ENCODE assay signal across 1 cellular context in genomic region chr15:31042731-31043130, GRCh38.
TF ChIP-seq lines count a peak whose summit lies in the region.

No MANE protein-coding gene starts in this region.

TF ChIP-seq in IMR-90, 13 proteins besides CTCF, POLR2A, EP300 and RAD21:
- TF ChIP-seq MAZ (IDR thresholded peaks at IDR 0.05; ENCODE audit: borderline replicate concordance, low read depth, low read length): no peak
- TF ChIP-seq RFX5 (IDR thresholded peaks at IDR 0.05; ENCODE audit: low read depth, low read length): no peak
- TF ChIP-seq FOS (IDR thresholded peaks at IDR 0.05; ENCODE audit: low read depth, low read length): no peak
- TF ChIP-seq MAFK (IDR thresholded peaks at IDR 0.05; ENCODE audit: low read depth, low read length): no peak
- TF ChIP-seq NFE2L2 (IDR thresholded peaks at IDR 0.05; ENCODE audit: low read depth, low read length): no peak
- TF ChIP-seq MXI1 (IDR thresholded peaks at IDR 0.05; ENCODE audit: borderline replicate concordance, low read depth, low read length): no peak
- TF ChIP-seq BHLHE40 (IDR thresholded peaks at IDR 0.05; ENCODE audit: low read depth, low read length): no peak
- TF ChIP-seq CHD1 (IDR thresholded peaks at IDR 0.05; ENCODE audit: low read depth, low read length): no peak
- TF ChIP-seq RCOR1 (IDR thresholded peaks at IDR 0.05; ENCODE audit: insufficient replicate concordance, low read length): no peak
- TF ChIP-seq, protein P1, sequence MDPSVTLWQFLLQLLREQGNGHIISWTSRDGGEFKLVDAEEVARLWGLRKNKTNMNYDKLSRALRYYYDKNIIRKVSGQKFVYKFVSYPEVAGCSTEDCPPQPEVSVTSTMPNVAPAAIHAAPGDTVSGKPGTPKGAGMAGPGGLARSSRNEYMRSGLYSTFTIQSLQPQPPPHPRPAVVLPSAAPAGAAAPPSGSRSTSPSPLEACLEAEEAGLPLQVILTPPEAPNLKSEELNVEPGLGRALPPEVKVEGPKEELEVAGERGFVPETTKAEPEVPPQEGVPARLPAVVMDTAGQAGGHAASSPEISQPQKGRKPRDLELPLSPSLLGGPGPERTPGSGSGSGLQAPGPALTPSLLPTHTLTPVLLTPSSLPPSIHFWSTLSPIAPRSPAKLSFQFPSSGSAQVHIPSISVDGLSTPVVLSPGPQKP (IDR thresholded peaks at IDR 0.05; ENCODE audit: borderline replicate concordance, low read depth, low read length): no peak
- TF ChIP-seq CEBPB (IDR thresholded peaks at IDR 0.05; ENCODE audit: low read depth, low read length): no peak
- TF ChIP-seq USF2 (IDR thresholded peaks at IDR 0.05; ENCODE audit: low read depth, low read length): no peak
- no peak for TF ChIP-seq SMC3 (IDR thresholded peaks at IDR 0.05; ENCODE audit: low read depth, low read length)
